ENCODE assay signal across 9 cellular contexts in the genomic region with DNA sequence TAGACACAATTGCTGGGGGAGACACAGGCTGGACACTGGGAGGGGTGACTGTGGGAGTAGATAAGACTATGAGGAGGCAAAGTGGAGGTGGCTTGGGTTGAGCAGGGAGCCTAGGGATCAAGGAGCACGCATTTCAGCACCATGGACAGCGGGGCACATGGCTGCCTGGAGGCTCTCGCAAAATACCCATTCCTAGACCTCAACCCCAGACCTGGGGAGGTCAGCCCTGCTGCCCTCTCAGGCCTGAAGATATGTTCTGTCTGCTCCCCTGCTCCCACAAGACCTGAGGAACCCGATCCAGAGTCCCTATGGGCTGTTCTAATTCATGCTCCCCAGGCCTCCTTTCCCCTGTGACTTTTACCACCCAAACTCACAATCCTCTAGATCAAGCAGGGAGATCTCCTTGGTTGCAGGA. TPM values are rescaled to one million over a fixed set of nuclear protein-coding genes. Genes with fewer than 3 reads are reported as not detected.
DNase-seq lines count a peak whose midpoint lies in the region; ATAC-seq and TF ChIP-seq lines count a peak whose summit lies in the region.
"Had no signal": no experiment of that assay in that cellular context is flagged by ENCODE, and none has a peak within 500 bp of the region (broad histone marks: within the 10 kb centered on the region; RNA-seq: fewer than 3 reads in every experiment).

No MANE protein-coding gene starts in this region.

- H3K9me3 Mint-ChIP-seq in activated CD8-positive, alpha-beta T cell treated with anti-CD3 and anti-CD28 coated beads, Interleukin-2, amount 10 ng/mL, durations not matched to agents 7 days and 5 days (ENCODE audit: insufficient read depth), result no peaks in the 10 kb centered on the region

- POLR2A ChIA-PET in activated CD8-positive, alpha-beta T cell treated with anti-CD3 and anti-CD28 coated beads, Interleukin-2, amount 10 ng/mL, durations not matched to agents 7 days and 5 days (lab: Charles Lee), result no interaction called here

- no peaks in the 10 kb centered on the region for H3K4me1 ChIP-seq in right cardiac atrium (ENCODE audit: control insufficient read depth, insufficient read depth, low read length)

- H3K36me3 Mint-ChIP-seq in activated CD8-positive, alpha-beta T cell treated with anti-CD3 and anti-CD28 coated beads, Interleukin-2, amount 10 ng/mL, durations not matched to agents 7 days and 5 days (ENCODE audit: low read depth), result no peaks in the 10 kb centered on the region
- H3K36me3 Mint-ChIP-seq: activated naive CD8-positive, alpha-beta T cell had no signal

- H3K27ac ChIP-seq in right cardiac atrium (ENCODE audit: low read length) (no peak overlapping the region), brain microvascular endothelial cell (no peak overlapping the region)

- H3K4me3 Mint-ChIP-seq in activated CD8-positive, alpha-beta T cell treated with anti-CD3 and anti-CD28 coated beads, Interleukin-2, amount 10 ng/mL, durations not matched to agents 7 days and 5 days, result no peak overlapping the region
- H3K4me3 Mint-ChIP-seq: activated naive CD8-positive, alpha-beta T cell had no signal

- no peak overlapping the region for H3K27ac Mint-ChIP-seq in activated CD8-positive, alpha-beta T cell treated with anti-CD3 and anti-CD28 coated beads, Interleukin-2, amount 10 ng/mL, durations not matched to agents 7 days and 5 days
- H3K27ac Mint-ChIP-seq: activated naive CD8-positive, alpha-beta T cell had no signal

- H3K4me1 Mint-ChIP-seq in activated CD8-positive, alpha-beta T cell treated with anti-CD3 and anti-CD28 coated beads, Interleukin-2, amount 10 ng/mL, durations not matched to agents 7 days and 5 days (ENCODE audit: low read depth), result no peaks in the 10 kb centered on the region

- intact Hi-C loops in right cardiac atrium (cut with DNase I), result no loop called here

- ATAC-seq in activated CD8-positive, alpha-beta T cell treated with anti-CD3 and anti-CD28 coated beads, Interleukin-2, amount 10 ng/mL, durations not matched to agents 7 days and 5 days, result peak; percentile 75
- peak in 1 of 2 donors; percentile 33 for ATAC-seq in right cardiac atrium

- no peaks in the 10 kb centered on the region for H3K9me3 ChIP-seq in right cardiac atrium (ENCODE audit: control insufficient read depth, low read length)

- in situ Hi-C loops in brain microvascular endothelial cell (cut with HindIII; ENCODE audit: low pct_ligation_motif_present, low sequenced_read_pairs), result no loop called here

- DNase-seq in COLO829 (ENCODE audit: low spot score) (peak; percentile 50), KG1 (lab: John Stamatoyannopoulos, UW) (peak; percentile 10), right cardiac atrium (peak; percentile 44 to 85 (median 69)), NCI-H187 treated with DMSO at 0.1 percent for 48 hours (lab: John Stamatoyannopoulos, UW) (no peak), SHP77 treated with DMSO at 0.1 percent for 48 hours (lab: John Stamatoyannopoulos, UW) (no peak), brain microvascular endothelial cell (no peak)
- peak; percentile 75 for DNase-seq in activated CD8-positive, alpha-beta T cell treated with anti-CD3 and anti-CD28 coated beads, Interleukin-2, amount 10 ng/mL, durations not matched to agents 7 days and 5 days
- peak; percentile 17 for DNase-seq in stimulated activated naive CD4-positive, alpha-beta T cell treated with Interleukin-2 at 50 U/mL for 16 hours (lab: John Stamatoyannopoulos, UW)

- no peaks in the 10 kb centered on the region for H3K27me3 Mint-ChIP-seq in activated CD8-positive, alpha-beta T cell treated with anti-CD3 and anti-CD28 coated beads, Interleukin-2, amount 10 ng/mL, durations not matched to agents 7 days and 5 days (ENCODE audit: low read depth)

- CTCF ChIA-PET in activated CD8-positive, alpha-beta T cell treated with anti-CD3 and anti-CD28 coated beads, Interleukin-2, amount 10 ng/mL, durations not matched to agents 7 days and 5 days (lab: Charles Lee), result interaction anchor here (0.7 kb wide), 1 partner anchor 400 kb away, joined by 3 read pairs; no protein-coding TSS in a partner anchor

- 11% methylated on average over 4 of the region's 4 CpGs for WGBS in right cardiac atrium

- H3K27me3 ChIP-seq in right cardiac atrium (ENCODE audit: control insufficient read depth, insufficient read depth) (no peaks in the 10 kb centered on the region), brain microvascular endothelial cell (replicated peaks) (no peaks in the 10 kb centered on the region)

- H3K4me3 ChIP-seq in right cardiac atrium (ENCODE audit: low read length) (no peak overlapping the region), brain microvascular endothelial cell (ENCODE audit: low read depth, low read length) (no peak overlapping the region)

- no peak for TF ChIP-seq CTCF in brain microvascular endothelial cell (IDR thresholded peaks at IDR 0.05; ENCODE audit: low read depth, low read length, missing control alignments)

- no peaks in the 10 kb centered on the region for H3K36me3 ChIP-seq in brain microvascular endothelial cell (replicated peaks)

RNA-seq across cellular contexts. Expression of a gene that starts 16.0 kb away (rescaled TPM):
- total RNA-seq in activated CD8-positive, alpha-beta T cell treated with anti-CD3 and anti-CD28 coated beads, Interleukin-2, amount 10 ng/mL, durations not matched to agents 7 days and 5 days, result under 1 TPM; 0.18 to 0.29 TPM
- 1 to 10 TPM; 1.6 to 7.8 (median 5.5) TPM for total RNA-seq in right cardiac atrium
- 2.4 TPM for polyA plus RNA-seq in right cardiac atrium

RNA-seq across cellular contexts. Expression of a gene that starts 46.5 kb away (rescaled TPM):
- total RNA-seq in activated CD8-positive, alpha-beta T cell treated with anti-CD3 and anti-CD28 coated beads, Interleukin-2, amount 10 ng/mL, durations not matched to agents 7 days and 5 days, result not detected
- total RNA-seq in right cardiac atrium, result 1 to 10 TPM in 1 of 4 donors, under 1 TPM in 3; 0.20 to 2.0 (median 0.59) TPM
- 0.34 TPM for polyA plus RNA-seq in right cardiac atrium

Comparison
In these comparisons a context has a peak if more than half of its experiments do, and no peak if none do; other contexts are left out.
1. DNase-seq: peak in COLO829 (single experiment), KG1 (single experiment), activated CD8-positive, alpha-beta T cell treated with anti-CD3 and anti-CD28 coated beads, Interleukin-2, amount 10 ng/mL, durations not matched to agents 7 days and 5 days (single experiment), right cardiac atrium (3 of 3) and stimulated activated naive CD4-positive, alpha-beta T cell treated with Interleukin-2 at 50 U/mL for 16 hours (single experiment); none in NCI-H187 treated with DMSO at 0.1 percent for 48 hours (single experiment), SHP77 treated with DMSO at 0.1 percent for 48 hours (single experiment) and brain microvascular endothelial cell (single experiment).